ENCODE assay signal across 1 cellular context in the genomic region with DNA sequence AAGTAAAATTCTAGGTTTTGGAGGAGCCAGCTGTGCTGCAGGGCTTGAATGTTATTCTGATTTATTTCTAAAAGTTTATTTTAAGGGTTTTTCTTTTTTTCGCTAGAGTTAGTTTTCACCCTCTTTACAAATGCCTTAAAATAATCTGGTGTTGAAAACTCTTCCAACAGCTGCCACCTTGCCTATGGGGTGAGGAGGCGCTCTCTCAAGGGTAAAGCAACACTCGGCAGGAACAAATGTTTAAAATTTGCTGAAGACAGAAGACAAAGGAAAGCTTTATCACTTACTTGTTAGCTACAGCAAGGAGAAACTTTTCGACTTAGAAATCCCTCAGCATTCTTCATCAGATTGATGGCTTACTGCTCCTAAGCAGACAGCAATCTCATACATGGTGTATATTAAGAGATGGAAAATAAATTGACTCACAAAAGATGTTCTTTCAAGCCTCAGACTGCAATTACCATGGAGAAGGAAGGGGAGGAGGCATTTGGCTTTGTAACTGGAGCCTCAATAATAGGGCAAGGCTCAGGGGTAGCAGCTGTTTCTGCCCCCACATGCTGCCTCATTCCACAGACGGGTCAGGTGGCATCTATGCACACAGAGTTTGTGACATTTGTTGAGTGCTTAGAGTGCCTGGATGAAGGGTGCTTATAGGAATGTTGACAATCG.
TF ChIP-seq lines count a peak whose summit lies in the region.

No MANE protein-coding gene starts in this region.

TF ChIP-seq in WTC11, 78 proteins besides CTCF, POLR2A, EP300 and RAD21 (continued from another document):
- TF ChIP-seq, protein P1, sequence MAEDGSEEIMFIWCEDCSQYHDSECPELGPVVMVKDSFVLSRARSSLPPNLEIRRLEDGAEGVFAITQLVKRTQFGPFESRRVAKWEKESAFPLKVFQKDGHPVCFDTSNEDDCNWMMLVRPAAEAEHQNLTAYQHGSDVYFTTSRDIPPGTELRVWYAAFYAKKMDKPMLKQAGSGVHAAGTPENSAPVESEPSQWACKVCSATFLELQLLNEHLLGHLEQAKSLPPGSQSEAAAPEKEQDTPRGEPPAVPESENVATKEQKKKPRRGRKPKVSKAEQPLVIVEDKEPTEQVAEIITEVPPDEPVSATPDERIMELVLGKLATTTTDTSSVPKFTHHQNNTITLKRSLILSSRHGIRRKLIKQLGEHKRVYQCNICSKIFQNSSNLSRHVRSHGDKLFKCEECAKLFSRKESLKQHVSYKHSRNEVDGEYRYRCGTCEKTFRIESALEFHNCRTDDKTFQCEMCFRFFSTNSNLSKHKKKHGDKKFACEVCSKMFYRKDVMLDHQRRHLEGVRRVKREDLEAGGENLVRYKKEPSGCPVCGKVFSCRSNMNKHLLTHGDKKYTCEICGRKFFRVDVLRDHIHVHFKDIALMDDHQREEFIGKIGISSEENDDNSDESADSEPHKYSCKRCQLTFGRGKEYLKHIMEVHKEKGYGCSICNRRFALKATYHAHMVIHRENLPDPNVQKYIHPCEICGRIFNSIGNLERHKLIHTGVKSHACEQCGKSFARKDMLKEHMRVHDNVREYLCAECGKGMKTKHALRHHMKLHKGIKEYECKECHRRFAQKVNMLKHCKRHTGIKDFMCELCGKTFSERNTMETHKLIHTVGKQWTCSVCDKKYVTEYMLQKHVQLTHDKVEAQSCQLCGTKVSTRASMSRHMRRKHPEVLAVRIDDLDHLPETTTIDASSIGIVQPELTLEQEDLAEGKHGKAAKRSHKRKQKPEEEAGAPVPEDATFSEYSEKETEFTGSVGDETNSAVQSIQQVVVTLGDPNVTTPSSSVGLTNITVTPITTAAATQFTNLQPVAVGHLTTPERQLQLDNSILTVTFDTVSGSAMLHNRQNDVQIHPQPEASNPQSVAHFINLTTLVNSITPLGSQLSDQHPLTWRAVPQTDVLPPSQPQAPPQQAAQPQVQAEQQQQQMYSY (CRISPR knock-in tag; IDR thresholded peaks at IDR 0.05) = no peak
- TF ChIP-seq, protein P2, sequence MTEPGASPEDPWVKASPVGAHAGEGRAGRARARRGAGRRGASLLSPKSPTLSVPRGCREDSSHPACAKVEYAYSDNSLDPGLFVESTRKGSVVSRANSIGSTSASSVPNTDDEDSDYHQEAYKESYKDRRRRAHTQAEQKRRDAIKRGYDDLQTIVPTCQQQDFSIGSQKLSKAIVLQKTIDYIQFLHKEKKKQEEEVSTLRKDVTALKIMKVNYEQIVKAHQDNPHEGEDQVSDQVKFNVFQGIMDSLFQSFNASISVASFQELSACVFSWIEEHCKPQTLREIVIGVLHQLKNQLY (CRISPR knock-in tag; IDR thresholded peaks at IDR 0.05) = no peak
